ENCODE assay signal across 33 cellular contexts in genomic region chr2:105560157-105560556, GRCh38.
DNase-seq lines count a peak whose midpoint lies in the region; ATAC-seq, FAIRE-seq and TF ChIP-seq lines count a peak whose summit lies in the region.
"Had no signal": no experiment of that assay in that cellular context is flagged by ENCODE, and none has a peak within 500 bp of the region (broad histone marks: within the 10 kb centered on the region; RNA-seq: fewer than 3 reads in every experiment).

No MANE protein-coding gene starts in this region.

- BruUV-seq in K562 (replicated peaks; lab: Mats Ljungman, UMichigan): no TSS peak

- TF ChIP-seq CTCF in K562 (IDR thresholded peaks at IDR 0.05 in 2 of 3, conservative IDR thresholded peaks at IDR 0.05 in 1 of 3; ENCODE audit: insufficient read depth in 2 of 3, low read depth in 1 of 3, low read length in 3 of 3) (no peak), coronary artery (IDR thresholded peaks at IDR 0.05) (no peak)

- no peak for ATAC-seq in K562
- ATAC-seq: CD8-positive, alpha-beta T cell had no signal

- TF ChIP-seq POLR2A in K562 (conservative IDR thresholded peaks at IDR 0.05): no peak

- TF ChIP-seq RAD21 in K562 (CRISPR knock-in tag; conservative IDR thresholded peaks at IDR 0.05 in 1 of 2, IDR thresholded peaks at IDR 0.05 in 1 of 2): no peak

- 0 out of 4 replicates have a peak overlapping the region, but pooled peaks of 1 of the 2 experiments have one; percentile 6 for H3K9ac ChIP-seq in K562 (ENCODE audit: insufficient read depth in 1 of 2, low read depth in 2 of 2, low read length in 2 of 2)
- H3K9ac ChIP-seq: BLaER1; BLaER1 treated with 17β-estradiol and CSF1 and Interleukin-3, amounts not matched to agents 10 nM and 100 nM had no signal

- peaks cover 58 to 78% of the 10 kb centered on the region in 2 experiments for H3K27me3 ChIP-seq in K562 (ENCODE audit: control insufficient read depth in 2 of 2, insufficient read depth in 2 of 2, low read length in 2 of 2)
- H3K27me3 ChIP-seq: BE2C; BLaER1; BLaER1 treated with 17β-estradiol and CSF1 and Interleukin-3, amounts not matched to agents 10 nM and 100 nM had no signal

- H3K36me3 ChIP-seq in K562 (ENCODE audit: control insufficient read depth, insufficient read depth, low read length): no peaks in the 10 kb centered on the region
- H3K36me3 ChIP-seq: BE2C; BLaER1; BLaER1 treated with 17β-estradiol and CSF1 and Interleukin-3, amounts not matched to agents 10 nM and 100 nM had no signal

- H3K9me3 ChIP-seq in K562 (replicated peaks; ENCODE audit: control insufficient read depth, insufficient read depth, low read depth, low read length): no peaks in the 10 kb centered on the region
- H3K9me3 ChIP-seq: A549; BE2C; BLaER1; BLaER1 treated with 17β-estradiol and CSF1 and Interleukin-3, amounts not matched to agents 10 nM and 100 nM; Caco-2 had no signal

- POLR2A ChIA-PET in K562 (lab: Yijun Ruan, JAX): no interaction called here

- in situ Hi-C loops in K562 (cut with MboI): no loop called here

- H3K27ac ChIP-seq in K562 (ENCODE audit: extremely low read depth, low read depth, low read length) (no peak overlapping the region), coronary artery (no peak overlapping the region)
- H3K27ac ChIP-seq: 22Rv1; A549; BLaER1; BLaER1 treated with 17β-estradiol and CSF1 and Interleukin-3, amounts not matched to agents 10 nM and 100 nM; C4-2B had no signal

- 0 out of 2 replicates have a peak, but pooled peaks cover 3% of the 10 kb centered on the region for H4K20me1 ChIP-seq in K562 (replicated peaks; ENCODE audit: control insufficient read depth, insufficient read depth, low read length)
- H4K20me1 ChIP-seq: BLaER1; BLaER1 treated with 17β-estradiol and CSF1 and Interleukin-3, amounts not matched to agents 10 nM and 100 nM had no signal

- no peaks in the 10 kb centered on the region for H3K79me2 ChIP-seq in K562 (ENCODE audit: control insufficient read depth, insufficient read depth, low read length)

- H3K9me1 ChIP-seq in K562 (ENCODE audit: control insufficient read depth, insufficient read depth, low read length): no peaks in the 10 kb centered on the region

- TF ChIP-seq EP300 in K562 (IDR thresholded peaks at IDR 0.05; ENCODE audit: low read length): no peak

- H3K4me2 ChIP-seq in K562 (ENCODE audit: insufficient read depth, low read length): no peak overlapping the region
- H3K4me2 ChIP-seq: A549; BLaER1; BLaER1 treated with 17β-estradiol and CSF1 and Interleukin-3, amounts not matched to agents 10 nM and 100 nM had no signal

- H2AFZ ChIP-seq in K562 (ENCODE audit: low read depth, low read length): no peak overlapping the region

- no peak overlapping the region for H3K4me3 ChIP-seq in K562
- no peak overlapping the region for H3K4me3 ChIP-seq in coronary artery
- H3K4me3 ChIP-seq: A549; BLaER1; BLaER1 treated with 17β-estradiol and CSF1 and Interleukin-3, amounts not matched to agents 10 nM and 100 nM had no signal

- no peaks in the 10 kb centered on the region for H3K4me1 ChIP-seq in K562 (replicated peaks in 1 of 2; ENCODE audit: control insufficient read depth in 2 of 2, insufficient read depth in 2 of 2, low read length in 2 of 2)
- H3K4me1 ChIP-seq: A549, BE2C, BLaER1, Caco-2 had no signal

- peak; percentile 36 for DNase-seq in activated effector memory CD4-positive, alpha-beta T cell treated with anti-CD3 and anti-CD28 coated beads, Interleukin-2, amount 50 U/mL, for 16 hours
- no peak for DNase-seq in activated effector memory CD4-positive, alpha-beta T cell treated with Interleukin-2 at 50 U/mL for 16 hours
- no peak for DNase-seq in K562 (ENCODE audit: extremely low read depth in 1 of 4, low spot score in 3 of 4)
- peak; percentile 65 for DNase-seq in mesenteric fat pad (ENCODE audit: low spot score)
- no peak for DNase-seq in coronary artery (ENCODE audit: low spot score)
- no peak for DNase-seq in T-helper 1 cell
- DNase-seq: 8988T; ACHN; AML-193; BE2C; C1 segment of cervical spinal cord; Caco-2; Calu3; CD4-positive, alpha-beta memory T cell; CD4-positive, alpha-beta T cell; CD4-positive, CD25-positive, alpha-beta regulatory T cell; CD8-positive, alpha-beta memory T cell; CD8-positive, alpha-beta T cell; COR-L47; DMS 273 treated with DMSO at 0.1 percent for 48 hours; DMS153; DMS53; DMS79; DMS79 treated with DMSO at 0.1 percent for 48 hours; DND-41; EL had no signal

- WGBS in K562 (ENCODE audit: insufficient coverage, low coverage, missing lambda C conversion rate): 5% methylated on average over 10 of the region's 10 CpGs

- intact Hi-C loops in K562 (cut with micrococcal nuclease): no loop called here

- no peak for FAIRE-seq in K562 (lab: Jason Lieb, UNC)
- FAIRE-seq: A204.1, A549, D721Med had no signal

- CTCF ChIA-PET in K562 (lab: Yijun Ruan, JAX; ENCODE audit: low intra/inter-chr PET ratio): no interaction called here

TF ChIP-seq in K562, 482 proteins besides CTCF, POLR2A, EP300 and RAD21:
- TF ChIP-seq ILK (tag; IDR thresholded peaks at IDR 0.05; ENCODE audit: borderline replicate concordance, low read depth) (no peak), ZBTB40 (IDR thresholded peaks at IDR 0.05) (peak; percentile 68), ZBTB40 (CRISPR knock-in tag; IDR thresholded peaks at IDR 0.05) (no peak), CCNT2 (IDR thresholded peaks at IDR 0.05; ENCODE audit: borderline replicate concordance, extremely low read depth, insufficient read length, low read depth, low read length) (no peak), ZBTB1 (CRISPR knock-in tag; IDR thresholded peaks at IDR 0.05; ENCODE audit: borderline replicate concordance, low read depth) (no peak)

Comparison
In these comparisons a context has a peak if more than half of its experiments do, and no peak if none do; other contexts are left out.
1. DNase-seq: peak in activated effector memory CD4-positive, alpha-beta T cell treated with anti-CD3 and anti-CD28 coated beads, Interleukin-2, amount 50 U/mL, for 16 hours (single experiment) and mesenteric fat pad (single experiment); none in activated effector memory CD4-positive, alpha-beta T cell treated with Interleukin-2 at 50 U/mL for 16 hours (single experiment), K562 (0 of 4), coronary artery (single experiment) and T-helper 1 cell (0 of 5).